In the genomic region with DNA sequence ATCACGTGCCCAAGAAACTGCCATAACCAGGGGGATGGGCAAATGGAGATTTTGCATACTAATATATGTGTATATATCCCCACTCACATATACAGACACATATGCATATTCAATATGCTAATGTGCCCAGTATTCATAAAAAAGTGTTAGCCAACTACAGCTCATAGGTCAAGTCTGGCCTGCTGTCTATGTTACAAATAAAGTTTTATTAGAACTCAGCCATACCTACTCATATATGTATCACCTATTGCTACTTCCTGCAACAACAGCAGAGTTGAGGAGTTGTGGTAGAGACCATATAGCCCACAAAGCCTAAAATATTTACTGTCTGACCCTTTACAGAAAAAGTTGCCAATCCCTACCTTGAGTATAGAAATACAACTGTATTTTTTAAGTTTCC, we compare ENCODE assay signal across 7 cellular contexts.
"Had no signal": no experiment of that assay in that cellular context is flagged by ENCODE, and none has a peak within 500 bp of the region (broad histone marks: within the 10 kb centered on the region; RNA-seq: fewer than 3 reads in every experiment).

No MANE protein-coding gene starts in this region.

- FAIRE-seq: G401.6, GM12891, GM12892, GM18507, GM19239 had no signal

- DNase-seq: GDM1, GF-D8 had no signal
